Comparison of ENCODE assay signal across 10 cellular contexts in genomic region chr3:17749281-17749680, GRCh38. TPM values are rescaled to one million over a fixed set of nuclear protein-coding genes. Genes with fewer than 3 reads are reported as not detected.
DNase-seq lines count a peak whose midpoint lies in the region; ATAC-seq, FAIRE-seq and TF ChIP-seq lines count a peak whose summit lies in the region.
"Had no signal": no experiment of that assay in that cellular context is flagged by ENCODE, and none has a peak within 500 bp of the region (broad histone marks: within the 10 kb centered on the region; RNA-seq: fewer than 3 reads in every experiment).

No MANE protein-coding gene starts in this region.

- H2AFZ ChIP-seq in K562 (ENCODE audit: low read depth, low read length), result peak overlapping the region; percentile 41

- no peaks in the 10 kb centered on the region for H3K27me3 Mint-ChIP-seq in CD8-positive, alpha-beta T cell (ENCODE audit: low read depth)
- H3K27me3 Mint-ChIP-seq in endothelial cell (ENCODE audit: unreplicated experiment), result no peaks in the 10 kb centered on the region

- no peak for FAIRE-seq in K562 (lab: Jason Lieb, UNC)

- H3K27ac Mint-ChIP-seq in CD8-positive, alpha-beta T cell, result no peak overlapping the region
- no peak overlapping the region for H3K27ac Mint-ChIP-seq in endothelial cell (ENCODE audit: unreplicated experiment)

- H3K9ac ChIP-seq in K562 (ENCODE audit: insufficient read depth in 1 of 2, low read depth in 2 of 2, low read length in 2 of 2), result no peak overlapping the region

- H3K9me1 ChIP-seq in K562 (ENCODE audit: control insufficient read depth, insufficient read depth, low read length), result no peaks in the 10 kb centered on the region

- no peaks in the 10 kb centered on the region for H3K9me3 ChIP-seq in CD8-positive, alpha-beta T cell (ENCODE audit: low read length)
- no peaks in the 10 kb centered on the region for H3K9me3 ChIP-seq in K562 (replicated peaks; ENCODE audit: control insufficient read depth, insufficient read depth, low read depth, low read length)
- no peaks in the 10 kb centered on the region for H3K9me3 ChIP-seq in gastroesophageal sphincter

- no peak for TF ChIP-seq RAD21 in K562 (CRISPR knock-in tag; conservative IDR thresholded peaks at IDR 0.05 in 1 of 2, IDR thresholded peaks at IDR 0.05 in 1 of 2)

- no TSS peak for BruUV-seq in K562 (replicated peaks; lab: Mats Ljungman, UMichigan)

- ATAC-seq in CD8-positive, alpha-beta T cell, result peak; percentile 42
- ATAC-seq in GM19463 (IDR thresholded peaks at IDR 0.05; ENCODE audit: unreplicated experiment), result peak; percentile 34
- peak; percentile 37 for ATAC-seq in HG03439 (IDR thresholded peaks at IDR 0.05; ENCODE audit: unreplicated experiment)
- peak; percentile 43 for ATAC-seq in K562
- no peak for ATAC-seq in gastroesophageal sphincter

- peaks cover 16% of the 10 kb centered on the region for H3K4me1 Mint-ChIP-seq in CD8-positive, alpha-beta T cell (ENCODE audit: low read depth)
- H3K4me1 Mint-ChIP-seq in endothelial cell (ENCODE audit: unreplicated experiment), result peaks cover 3% of the 10 kb centered on the region

- H3K4me3 ChIP-seq in CD8-positive, alpha-beta T cell (ENCODE audit: low read depth, low read length), result peak overlapping the region; percentile 8
- H3K4me3 ChIP-seq in K562 (no peak overlapping the region), gastroesophageal sphincter (no peak overlapping the region)

- no peak for TF ChIP-seq POLR2A in K562 (conservative IDR thresholded peaks at IDR 0.05)
- no peak for TF ChIP-seq POLR2A in gastroesophageal sphincter (IDR thresholded peaks at IDR 0.05)

- TF ChIP-seq CTCF in CD8-positive, alpha-beta T cell (IDR thresholded peaks at IDR 0.05), result no peak
- TF ChIP-seq CTCF in K562 (IDR thresholded peaks at IDR 0.05 in 2 of 3, conservative IDR thresholded peaks at IDR 0.05 in 1 of 3; ENCODE audit: insufficient read depth in 2 of 3, low read depth in 1 of 3, low read length in 3 of 3) (no peak), endothelial cell (IDR thresholded peaks at IDR 0.05; ENCODE audit: unreplicated experiment) (no peak), gastroesophageal sphincter (IDR thresholded peaks at IDR 0.05) (no peak)

- no peak overlapping the region for H3K27ac ChIP-seq in CD8-positive, alpha-beta T cell (ENCODE audit: low read depth, low read length)
- no peak overlapping the region for H3K27ac ChIP-seq in K562 (ENCODE audit: extremely low read depth, low read depth, low read length)
- no peak overlapping the region for H3K27ac ChIP-seq in gastroesophageal sphincter

- POLR2A ChIA-PET in CD8-positive, alpha-beta T cell (lab: Charles Lee), result no interaction called here
- POLR2A ChIA-PET in K562 (lab: Yijun Ruan, JAX), result no interaction called here

- no peak for DNase-seq in CD8-positive, alpha-beta T cell
- no peak for DNase-seq in K562 (ENCODE audit: extremely low read depth in 1 of 4, low spot score in 3 of 4)
- no peak for DNase-seq in NCI-H510A treated with DMSO at 0.1 percent for 48 hours (lab: John Stamatoyannopoulos, UW)
- DNase-seq in T-helper 9 cell, result no peak
- DNase-seq in endothelial cell (ENCODE audit: low spot score), result no peak
- DNase-seq: NCI-H1417 treated with DMSO at 0.1 percent for 48 hours; stimulated activated CD4-positive, alpha-beta T cell treated with anti-CD3 and anti-CD28 coated beads, Interleukin-12 subunit alpha, Interleukin-12 subunit beta, amount 100 ng/mL, for 4 hours had no signal

- peaks cover 5% of the 10 kb centered on the region for H3K4me1 ChIP-seq in CD8-positive, alpha-beta T cell (ENCODE audit: insufficient read depth, low read length)
- peaks cover 19 to 38% of the 10 kb centered on the region in 2 experiments; a peak in 4 of 5 replicates for H3K4me1 ChIP-seq in K562 (replicated peaks in 1 of 2; ENCODE audit: control insufficient read depth in 2 of 2, insufficient read depth in 2 of 2, low read length in 2 of 2)
- no peaks in the 10 kb centered on the region for H3K4me1 ChIP-seq in gastroesophageal sphincter

- intact Hi-C loops in CD8-positive, alpha-beta T cell (cut with DNase I, micrococcal nuclease), result loop anchor here (5.0 to 10.0 kb wide), 6 partner anchors 676 to 1484 kb away; partner anchors contain the start of genes DPH3 (in 1 of the 2), KCNH8 (in 1 of the 2), OXNAD1 (in 1 of the 2) and PLCL2 (in 1 of the 2)
- intact Hi-C loops in K562 (cut with micrococcal nuclease), result no loop called here

- no peaks in the 10 kb centered on the region for H3K79me2 ChIP-seq in K562 (ENCODE audit: control insufficient read depth, insufficient read depth, low read length)

- H3K4me3 Mint-ChIP-seq in CD8-positive, alpha-beta T cell, result peak overlapping the region; percentile 81
- H3K4me3 Mint-ChIP-seq in endothelial cell (ENCODE audit: unreplicated experiment), result no peak overlapping the region

- no peaks in the 10 kb centered on the region for H4K20me1 ChIP-seq in K562 (replicated peaks; ENCODE audit: control insufficient read depth, insufficient read depth, low read length)

- no peaks in the 10 kb centered on the region for H3K36me3 ChIP-seq in CD8-positive, alpha-beta T cell (ENCODE audit: insufficient read depth, low read length)
- H3K36me3 ChIP-seq in K562 (ENCODE audit: control insufficient read depth, insufficient read depth, low read length) (no peaks in the 10 kb centered on the region), gastroesophageal sphincter (no peaks in the 10 kb centered on the region)

- no peaks in the 10 kb centered on the region for H3K36me3 Mint-ChIP-seq in CD8-positive, alpha-beta T cell
- H3K36me3 Mint-ChIP-seq in endothelial cell (ENCODE audit: low read depth, unreplicated experiment), result no peaks in the 10 kb centered on the region

- no peaks in the 10 kb centered on the region for H3K9me3 Mint-ChIP-seq in CD8-positive, alpha-beta T cell
- H3K9me3 Mint-ChIP-seq in endothelial cell (ENCODE audit: unreplicated experiment), result no peaks in the 10 kb centered on the region

- no peaks in the 10 kb centered on the region for H3K27me3 ChIP-seq in CD8-positive, alpha-beta T cell (ENCODE audit: insufficient read depth, low read length)
- H3K27me3 ChIP-seq in K562 (ENCODE audit: control insufficient read depth in 2 of 2, insufficient read depth in 2 of 2, low read length in 2 of 2) (no peaks in the 10 kb centered on the region), gastroesophageal sphincter (no peaks in the 10 kb centered on the region)

- CTCF ChIA-PET in CD8-positive, alpha-beta T cell (lab: Charles Lee), result no interaction called here
- CTCF ChIA-PET in K562 (lab: Yijun Ruan, JAX; ENCODE audit: low intra/inter-chr PET ratio), result no interaction called here

- in situ Hi-C loops in K562 (cut with MboI), result no loop called here

- TF ChIP-seq EP300 in K562 (IDR thresholded peaks at IDR 0.05; ENCODE audit: low read length) (no peak), gastroesophageal sphincter (IDR thresholded peaks at IDR 0.05) (no peak)

- WGBS in K562 (ENCODE audit: insufficient coverage, low coverage, missing lambda C conversion rate), result 58% methylated on average over 1 of the region's 1 CpG
- 67% methylated on average over 1 of the region's 1 CpG; no CpG with 5 or more reads in 1 of the 2 donors for WGBS in gastroesophageal sphincter (ENCODE audit: low coverage in 1 of 2), 2 donors

- H3K4me2 ChIP-seq in K562 (ENCODE audit: insufficient read depth, low read length), result no peak overlapping the region

TF ChIP-seq in K562, 482 proteins besides CTCF, POLR2A, EP300 and RAD21:
- peak; percentile 40; the same call in 1 of the 2 replicates for TF ChIP-seq ATF3 (IDR thresholded peaks at IDR 0.05)
- TF ChIP-seq ATF3 (CRISPR knock-in tag; conservative IDR thresholded peaks at IDR 0.05), result no peak
- TF ChIP-seq TCFL5 (CRISPR knock-in tag; conservative IDR thresholded peaks at IDR 0.05), result no peak

RNA-seq across cellular contexts. Expression of gene TBC1D5, which starts 6.8 kb away (rescaled TPM):
- 10 to 100 TPM; 29.7 to 30.0 TPM for total RNA-seq in CD8-positive, alpha-beta T cell
- 37.2 and 85.0 TPM in 2 replicates for total RNA-seq in K562 (2011; cell fraction: chromatin; rRNA removed; ENCODE audit: low replicate concordance)
- total RNA-seq in K562 (2011; cell fraction: nucleolus; rRNA removed), result 19.2 and 21.7 TPM in 2 replicates
- total RNA-seq in K562 (2011; cell fraction: nucleoplasm; rRNA removed), result 36.4 and 46.8 TPM in 2 replicates
- total RNA-seq in K562 (2014; rRNA removed), result 26.5 and 27.0 TPM in 2 replicates
- total RNA-seq in K562 (2014; rRNA removed; fragmentation: Illumina TruSeq; extraction: Trizol), result 36.0 and 36.4 TPM in 2 replicates
- 36.6 and 38.1 TPM in 2 replicates for total RNA-seq in K562 (2015; rRNA removed; fragmentation: Illumina TruSeq; extraction: Trizol)
- total RNA-seq in K562 (2021), result 25.6 and 28.9 TPM in 2 replicates
- polyA plus RNA-seq in K562 (2011; rRNA removed), result 28.0 and 31.8 TPM in 2 replicates
- polyA plus RNA-seq in K562 (2011; cell fraction: cytosol; rRNA removed), result 16.9 and 21.2 TPM in 2 replicates
- 15.1 and 18.6 TPM in 2 replicates for polyA plus RNA-seq in K562 (2011; cell fraction: nucleus; rRNA removed)
- 15.9 and 23.7 TPM in 2 replicates for polyA plus RNA-seq in K562 (2012)
- 21.8 and 24.2 TPM in 2 replicates for polyA plus RNA-seq in K562 (2014; fragmentation: Illumina TruSeq; extraction: Trizol)
- 1 to 10 TPM; 2.9 to 5.1 TPM for polyA plus RNA-seq in K562 (2014; fragmentation: Nextera tagmentation; extraction: Ambion mirVana)
- 13.5 and 19.8 TPM in 2 replicates for polyA plus RNA-seq in K562 (2014; rRNA removed)
- polyA minus RNA-seq in K562 (2011; rRNA and poly(A)+ RNA removed), result 68.1 and 87.9 TPM in 2 replicates
- 33.6 and 38.9 TPM in 2 replicates for polyA minus RNA-seq in K562 (2011; cell fraction: cytosol; rRNA and poly(A)+ RNA removed)
- polyA minus RNA-seq in K562 (2011; cell fraction: nucleus; rRNA and poly(A)+ RNA removed), result 35.9 and 61.5 TPM in 2 replicates
- 48.2 TPM for total RNA-seq in endothelial cell (ENCODE audit: unreplicated experiment)
- 10 to 100 TPM; 59.5 to 66.6 (median 61.6) TPM for total RNA-seq in gastroesophageal sphincter
